In genomic region chr15:93286456-93286855, GRCh38 we compare ENCODE assay signal across 21 cellular contexts.
"Had no signal": no experiment of that assay in that cellular context is flagged by ENCODE, and none has a peak within 500 bp of the region (broad histone marks: within the 10 kb centered on the region; RNA-seq: fewer than 3 reads in every experiment).

No MANE protein-coding gene starts in this region.

- ATAC-seq: activated T-helper 17 cell treated with anti-CD3 and anti-CD28 coated beads, Interleukin-2, amount 50 U/mL, for 72 hours; SK-N-SH treated with all-trans-retinoic acid at 6 μM for 48 hours had no signal

- DNase-seq: activated CD4-positive, alpha-beta T cell treated with anti-CD3 and anti-CD28 coated beads, Interleukin-2, amount 10 ng/mL, durations not matched to agents 24 days and 14 days; activated CD4-positive, alpha-beta T cell treated with anti-CD3 and anti-CD28 coated beads, Interleukin-2, amount 50 U/mL, for 48 hours; activated CD4-positive, CD25-positive, alpha-beta regulatory T cell treated with anti-CD3 and anti-CD28 coated beads, Interleukin-2, amount 50 U/mL, for 72 hours; activated gamma-delta T cell; activated naive CD4-positive, alpha-beta T cell treated with anti-CD3 and anti-CD28 coated beads for 36 hours; activated T-cell treated with anti-CD3 and anti-CD28 coated beads for 4 hours; activated T-cell treated with anti-CD3 and anti-CD28 coated beads, Interleukin-2, amount 50 U/mL, for 48 hours; caudate nucleus; Karpas-422; MM.1S; NCI-H1105; NCI-H1436; NCI-H187 treated with DMSO at 0.1 percent for 48 hours; NCI-H2081 treated with DMSO at 0.1 percent for 48 hours; NCI-H446; NCI-H524 treated with DMSO at 0.1 percent for 48 hours; NCI-H82; SIG-M5; SW 1271 had no signal
